In the genomic region with DNA sequence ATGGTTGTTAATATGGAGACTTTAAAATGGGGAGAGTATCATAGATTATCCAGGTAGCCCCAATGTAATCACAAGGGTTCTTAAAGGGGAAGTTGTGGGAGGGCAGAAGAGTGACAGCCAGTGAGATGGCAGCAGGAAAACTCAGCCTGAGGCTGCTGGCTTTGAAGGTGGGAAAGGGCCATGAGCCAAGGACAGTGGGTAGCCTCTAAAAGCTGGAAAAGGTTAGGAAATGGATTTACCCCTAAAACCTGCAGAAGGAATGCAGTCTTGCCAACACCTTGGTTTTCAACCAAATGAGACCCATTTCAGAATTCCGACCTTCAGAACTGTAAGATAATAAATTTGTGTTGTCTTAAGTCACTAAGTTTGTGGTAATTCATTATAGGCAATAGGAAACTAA, we compare ENCODE assay signal across 27 cellular contexts.
"Had no signal": no experiment of that assay in that cellular context is flagged by ENCODE, and none has a peak within 500 bp of the region (broad histone marks: within the 10 kb centered on the region; RNA-seq: fewer than 3 reads in every experiment).

No MANE protein-coding gene starts in this region.

- ATAC-seq: psoas muscle; right cardiac atrium; right lobe of liver; stimulated activated effector memory CD8-positive, alpha-beta T cell treated with anti-CD3 and anti-CD28 coated beads, Interleukin-12 subunit alpha, Interleukin-12 subunit beta, amount 100 ng/mL, for 72 hours; stimulated activated naive B cell treated with anti-CD40 and anti-IgM and Interleukin-4, amounts not matched to agents 10 μg/mL and 1 μg/mL and 100 μg/mL, for 72 hours had no signal

- H3K9me3 Mint-ChIP-seq: nephron; neural progenitor cell; stimulated activated effector memory CD8-positive, alpha-beta T cell treated with anti-CD3 and anti-CD28 coated beads, Interleukin-12 subunit alpha, Interleukin-12 subunit beta, amount 100 ng/mL, for 72 hours; stimulated activated naive CD8-positive, alpha-beta T cell treated with anti-CD3 and anti-CD28 coated beads, Interleukin-15, Interleukin-2, amounts not matched to agents 100 ng/mL and 50 ng/mL, for 24 hours had no signal

- H3K9ac ChIP-seq: neural progenitor cell, parathyroid adenoma had no signal

- H3K27ac Mint-ChIP-seq: nephron; neural progenitor cell; progenitor cell of endocrine pancreas; stimulated activated effector memory CD8-positive, alpha-beta T cell treated with anti-CD3 and anti-CD28 coated beads, Interleukin-12 subunit alpha, Interleukin-12 subunit beta, amount 100 ng/mL, for 72 hours; stimulated activated naive B cell treated with anti-CD40 and anti-IgM and Interleukin-4, amounts not matched to agents 10 μg/mL and 1 μg/mL and 100 μg/mL, for 72 hours; stimulated activated naive CD8-positive, alpha-beta T cell treated with anti-CD3 and anti-CD28 coated beads, Interleukin-15, Interleukin-2, amounts not matched to agents 100 ng/mL and 50 ng/mL, for 24 hours had no signal

- H3K27me3 ChIP-seq: neural progenitor cell, ovary, right lobe of liver, sigmoid colon, stomach, thyroid gland, tibial nerve, upper lobe of left lung, vagina had no signal

- DNase-seq: occipital lobe; ovary; posterior cingulate gyrus; psoas muscle; right cardiac atrium; right lobe of liver; sigmoid colon; small intestine; stimulated activated CD4-positive, alpha-beta T cell treated with anti-CD3 and anti-CD28 coated beads, Interleukin-15, amount 100 ng/mL, for 24 hours; stimulated activated CD4-positive, alpha-beta T cell treated with anti-CD3 and anti-CD28 coated beads, Interleukin-2, amount 100 ng/mL, for 24 hours; stimulated activated CD4-positive, alpha-beta T cell treated with anti-CD3 and anti-CD28 coated beads, Interleukin-2, amount 100 ng/mL, for 48 hours; stimulated activated CD4-positive, alpha-beta T cell treated with anti-CD3 and anti-CD28 coated beads, Interleukin-4, amount 100 ng/mL, for 24 hours; stimulated activated naive B cell treated with anti-CD40 and anti-IgM and Interleukin-4, amounts not matched to agents 10 μg/mL and 1 μg/mL and 100 μg/mL, for 72 hours; stimulated activated naive CD4-positive, alpha-beta T cell treated with Interleukin-2 at 50 U/mL for 16 hours; stomach; thyroid gland; trophoblast cell; upper lobe of left lung had no signal

- H3K27me3 Mint-ChIP-seq: progenitor cell of endocrine pancreas had no signal

- H3K36me3 Mint-ChIP-seq: neural progenitor cell; stimulated activated effector memory CD8-positive, alpha-beta T cell treated with anti-CD3 and anti-CD28 coated beads, Interleukin-12 subunit alpha, Interleukin-12 subunit beta, amount 100 ng/mL, for 72 hours; stimulated activated naive B cell treated with anti-CD40 and anti-IgM and Interleukin-4, amounts not matched to agents 10 μg/mL and 1 μg/mL and 100 μg/mL, for 72 hours had no signal

- H3K27ac ChIP-seq: neural progenitor cell, ovary, parathyroid adenoma, psoas muscle, right lobe of liver, sigmoid colon, stomach, thoracic aorta, thyroid gland, tibial nerve, vagina had no signal

- H3K36me3 ChIP-seq: neural progenitor cell, ovary, right lobe of liver, sigmoid colon, stomach, thoracic aorta, thyroid gland, tibial nerve, upper lobe of left lung, vagina had no signal

- H3K4me1 Mint-ChIP-seq: stimulated activated effector memory CD8-positive, alpha-beta T cell treated with anti-CD3 and anti-CD28 coated beads, Interleukin-12 subunit alpha, Interleukin-12 subunit beta, amount 100 ng/mL, for 72 hours; stimulated activated naive B cell treated with anti-CD40 and anti-IgM and Interleukin-4, amounts not matched to agents 10 μg/mL and 1 μg/mL and 100 μg/mL, for 72 hours had no signal

- H3K4me3 ChIP-seq: neural progenitor cell, ovary, psoas muscle, right lobe of liver, sigmoid colon, stomach, thoracic aorta, thyroid gland, tibial nerve, upper lobe of left lung, vagina had no signal

- H3K9me3 ChIP-seq: ovary, psoas muscle, right lobe of liver, sigmoid colon, stomach, thoracic aorta, thyroid gland, tibial nerve, upper lobe of left lung, vagina had no signal

- H3K4me3 Mint-ChIP-seq: nephron; neural progenitor cell; stimulated activated effector memory CD8-positive, alpha-beta T cell treated with anti-CD3 and anti-CD28 coated beads, Interleukin-12 subunit alpha, Interleukin-12 subunit beta, amount 100 ng/mL, for 72 hours; stimulated activated naive B cell treated with anti-CD40 and anti-IgM and Interleukin-4, amounts not matched to agents 10 μg/mL and 1 μg/mL and 100 μg/mL, for 72 hours; stimulated activated naive CD8-positive, alpha-beta T cell treated with anti-CD3 and anti-CD28 coated beads, Interleukin-15, Interleukin-2, amounts not matched to agents 100 ng/mL and 50 ng/mL, for 24 hours had no signal

- H3K4me1 ChIP-seq: neural progenitor cell, parathyroid adenoma, psoas muscle, right lobe of liver, sigmoid colon, tibial nerve, vagina had no signal
